8 cellular contexts compared by ENCODE assay signal in genomic region chr9:136328011-136328621, GRCh38. TPM values are rescaled to one million over a fixed set of nuclear protein-coding genes. Genes with fewer than 3 reads are reported as not detected.
A peak's percentile ranks its signal among the peaks of the same experiment; 100 is the strongest.
DNase-seq lines count a peak whose midpoint lies in the region; ATAC-seq, FAIRE-seq and TF ChIP-seq lines count a peak whose summit lies in the region.

No MANE protein-coding gene starts in this region.

- H4K20me1 ChIP-seq in astrocyte (ENCODE audit: insufficient read depth, low read length), result peaks cover 50% of the 10 kb centered on the region

- peak overlapping the region; percentile 98 for H3K4me2 ChIP-seq in astrocyte (ENCODE audit: low read length)

- H3K9me3 ChIP-seq in astrocyte (ENCODE audit: insufficient read depth, low read depth, low read length), result no peaks in the 10 kb centered on the region
- H3K9me3 ChIP-seq in left lung, result no peaks in the 10 kb centered on the region
- H3K9me3 ChIP-seq in upper lobe of right lung, result no peaks in the 10 kb centered on the region

- no peaks in the 10 kb centered on the region for H3K27me3 Mint-ChIP-seq in activated naive CD4-positive, alpha-beta T cell treated with anti-CD3 and anti-CD28 coated beads for 36 hours (ENCODE audit: low read depth)
- H3K27me3 Mint-ChIP-seq in activated naive CD4-positive, alpha-beta T cell treated with anti-CD3 and anti-CD28 coated beads, Interleukin-2, amount 10 ng/mL, durations not matched to agents 7 days and 5 days, result peaks cover 43% of the 10 kb centered on the region
- H3K27me3 Mint-ChIP-seq in astrocyte (ENCODE audit: low read depth, unreplicated experiment), result peaks cover 5% of the 10 kb centered on the region

- TF ChIP-seq CTCF in astrocyte (IDR thresholded peaks at IDR 0.05; ENCODE audit: insufficient read depth, low read depth, low read length) (no peak), left lung (IDR thresholded peaks at IDR 0.05) (no peak), upper lobe of right lung (IDR thresholded peaks at IDR 0.05) (no peak)

- no peak overlapping the region for H3K27ac Mint-ChIP-seq in activated naive CD4-positive, alpha-beta T cell treated with anti-CD3 and anti-CD28 coated beads for 36 hours
- no peak overlapping the region for H3K27ac Mint-ChIP-seq in activated naive CD4-positive, alpha-beta T cell treated with anti-CD3 and anti-CD28 coated beads, Interleukin-2, amount 10 ng/mL, durations not matched to agents 7 days and 5 days
- no peak overlapping the region for H3K27ac Mint-ChIP-seq in astrocyte (ENCODE audit: unreplicated experiment)

- intact Hi-C loops in activated naive CD4-positive, alpha-beta T cell treated with anti-CD3 and anti-CD28 coated beads for 36 hours (cut with micrococcal nuclease), result no loop called here
- intact Hi-C loops in left lung (cut with DNase I) (no loop called here), upper lobe of right lung (cut with DNase I) (no loop called here)

- H3K4me3 Mint-ChIP-seq in activated naive CD4-positive, alpha-beta T cell treated with anti-CD3 and anti-CD28 coated beads for 36 hours, result peak overlapping the region; percentile 41
- no peak overlapping the region for H3K4me3 Mint-ChIP-seq in activated naive CD4-positive, alpha-beta T cell treated with anti-CD3 and anti-CD28 coated beads, Interleukin-2, amount 10 ng/mL, durations not matched to agents 7 days and 5 days
- H3K4me3 Mint-ChIP-seq in astrocyte (ENCODE audit: unreplicated experiment), result peak overlapping the region; percentile 89

- peak overlapping the region; percentile 85 for H3K9ac ChIP-seq in astrocyte (ENCODE audit: low read length)

- no peak for FAIRE-seq in astrocyte (lab: Jason Lieb, UNC)

- no peak overlapping the region for H2AFZ ChIP-seq in astrocyte (ENCODE audit: low read depth, low read length)

- peak overlapping the region; percentile 75 for H3K4me3 ChIP-seq in astrocyte (ENCODE audit: insufficient read depth, low read depth, low read length)
- H3K4me3 ChIP-seq in left lung, result peak overlapping the region; percentile 53 to 54
- peak overlapping the region; percentile 69 for H3K4me3 ChIP-seq in upper lobe of right lung

- peak; percentile 6 for ATAC-seq in left lung
- peak; percentile 1 for ATAC-seq in upper lobe of right lung

- H3K27ac ChIP-seq in astrocyte (ENCODE audit: low read depth, low read length) (peak overlapping the region; percentile 51), left lung (peak overlapping the region; percentile 59 to 69), upper lobe of right lung (peak overlapping the region; percentile 81)

- H3K27me3 ChIP-seq in astrocyte (ENCODE audit: insufficient read depth, low read length) (no peaks in the 10 kb centered on the region), left lung (peaks cover 0 to 33% of the 10 kb centered on the region in 2 donors), upper lobe of right lung (no peaks in the 10 kb centered on the region)

- H3K36me3 ChIP-seq in astrocyte (ENCODE audit: insufficient read depth, low read length), result no peaks in the 10 kb centered on the region
- H3K36me3 ChIP-seq in left lung, result no peaks in the 10 kb centered on the region
- H3K36me3 ChIP-seq in upper lobe of right lung, result no peaks in the 10 kb centered on the region

- H3K9me3 Mint-ChIP-seq in activated naive CD4-positive, alpha-beta T cell treated with anti-CD3 and anti-CD28 coated beads for 36 hours, result no peaks in the 10 kb centered on the region
- no peaks in the 10 kb centered on the region for H3K9me3 Mint-ChIP-seq in activated naive CD4-positive, alpha-beta T cell treated with anti-CD3 and anti-CD28 coated beads, Interleukin-2, amount 10 ng/mL, durations not matched to agents 7 days and 5 days
- H3K9me3 Mint-ChIP-seq in astrocyte (ENCODE audit: unreplicated experiment), result no peaks in the 10 kb centered on the region

- H3K79me2 ChIP-seq in astrocyte (ENCODE audit: insufficient read depth, low read length), result peaks cover 53% of the 10 kb centered on the region

- no peaks in the 10 kb centered on the region for H3K36me3 Mint-ChIP-seq in activated naive CD4-positive, alpha-beta T cell treated with anti-CD3 and anti-CD28 coated beads for 36 hours (ENCODE audit: low read depth)
- no peaks in the 10 kb centered on the region for H3K36me3 Mint-ChIP-seq in activated naive CD4-positive, alpha-beta T cell treated with anti-CD3 and anti-CD28 coated beads, Interleukin-2, amount 10 ng/mL, durations not matched to agents 7 days and 5 days
- H3K36me3 Mint-ChIP-seq in astrocyte (ENCODE audit: low read depth, unreplicated experiment), result peaks cover 3% of the 10 kb centered on the region

- H3K4me1 Mint-ChIP-seq in activated naive CD4-positive, alpha-beta T cell treated with anti-CD3 and anti-CD28 coated beads for 36 hours (ENCODE audit: low read depth), result peaks cover 8% of the 10 kb centered on the region
- peaks cover 2% of the 10 kb centered on the region for H3K4me1 Mint-ChIP-seq in activated naive CD4-positive, alpha-beta T cell treated with anti-CD3 and anti-CD28 coated beads, Interleukin-2, amount 10 ng/mL, durations not matched to agents 7 days and 5 days
- peaks cover 11% of the 10 kb centered on the region for H3K4me1 Mint-ChIP-seq in astrocyte (ENCODE audit: low read depth, unreplicated experiment)

- H3K4me1 ChIP-seq in astrocyte (ENCODE audit: insufficient read depth, low read length) (peaks cover 32% of the 10 kb centered on the region), left lung (peaks cover 18 to 37% of the 10 kb centered on the region in 2 donors), upper lobe of right lung (peaks cover 22% of the 10 kb centered on the region)

- no peak for DNase-seq in activated naive CD4-positive, alpha-beta T cell treated with anti-CD3 and anti-CD28 coated beads for 36 hours
- no peak for DNase-seq in activated naive CD4-positive, alpha-beta T cell treated with anti-CD3 and anti-CD28 coated beads, Interleukin-2, amount 10 ng/mL, durations not matched to agents 7 days and 5 days
- no peak for DNase-seq in astrocyte (ENCODE audit: low read depth)
- peak in 1 of 2 donors; percentile 76 for DNase-seq in left lung
- DNase-seq in upper lobe of right lung, result no peak
- DNase-seq in NCI-H510A treated with DMSO at 0.1 percent for 48 hours (lab: John Stamatoyannopoulos, UW), result no peak
- DNase-seq in T-helper 9 cell, result no peak
- DNase-seq in OCI-M2 (lab: John Stamatoyannopoulos, UW; ENCODE audit: unreplicated experiment), result no peak

- CTCF ChIA-PET in activated naive CD4-positive, alpha-beta T cell treated with anti-CD3 and anti-CD28 coated beads for 36 hours (lab: Charles Lee), result interaction anchor here (1.4 kb wide), 1 partner anchor 15 kb away, joined by 4 read pairs; no protein-coding TSS in a partner anchor
- CTCF ChIA-PET in activated naive CD4-positive, alpha-beta T cell treated with anti-CD3 and anti-CD28 coated beads, Interleukin-2, amount 10 ng/mL, durations not matched to agents 7 days and 5 days (lab: Charles Lee), result no interaction called here

RNA-seq across cellular contexts. Expression of gene GPSM1, which starts 0.8 kb away (rescaled TPM):
- total RNA-seq in activated naive CD4-positive, alpha-beta T cell treated with anti-CD3 and anti-CD28 coated beads for 36 hours, result 1 to 10 TPM; 9.0 TPM
- 52.6 and 59.4 TPM in 2 replicates for total RNA-seq in astrocyte
- total RNA-seq in left lung, result 10 to 100 TPM; 21.7 to 22.4 TPM
- total RNA-seq in upper lobe of right lung, result 27.3 TPM

RNA-seq across cellular contexts. Expression of gene CCDC187, which starts 24.2 kb away (rescaled TPM):
- total RNA-seq in activated naive CD4-positive, alpha-beta T cell treated with anti-CD3 and anti-CD28 coated beads for 36 hours, result not detected
- total RNA-seq in astrocyte, result 0.09 TPM in 1 of 2 replicates, not detected in the other
- 1 to 10 TPM in 1 of 2 donors, under 1 TPM in 1; 0.47 to 2.6 TPM for total RNA-seq in left lung
- total RNA-seq in upper lobe of right lung, result 0.09 TPM

RNA-seq across cellular contexts. Expression of gene DNLZ, which starts 35.4 kb away (rescaled TPM):
- total RNA-seq in activated naive CD4-positive, alpha-beta T cell treated with anti-CD3 and anti-CD28 coated beads for 36 hours, result 10 to 100 TPM in 1 of 2 experiments, 1 to 10 TPM in 1; 9.9 to 12.0 TPM
- total RNA-seq in astrocyte (14.0 and 17.4 TPM in 2 replicates), left lung (10 to 100 TPM; 12.0 to 17.5 TPM), upper lobe of right lung (15.5 TPM)

RNA-seq across cellular contexts. Expression of gene CARD9, which starts 45.4 kb away (rescaled TPM):
- total RNA-seq in activated naive CD4-positive, alpha-beta T cell treated with anti-CD3 and anti-CD28 coated beads for 36 hours, result under 1 TPM; 0.12 to 0.22 TPM
- total RNA-seq in astrocyte, result 2.7 and 4.2 TPM in 2 replicates
- 10 to 100 TPM in 1 of 2 donors, 1 to 10 TPM in 1; 6.6 to 11.1 TPM for total RNA-seq in left lung
- total RNA-seq in upper lobe of right lung, result 10.0 TPM
